Comparison of ENCODE assay signal across 8 cellular contexts in the genomic region with DNA sequence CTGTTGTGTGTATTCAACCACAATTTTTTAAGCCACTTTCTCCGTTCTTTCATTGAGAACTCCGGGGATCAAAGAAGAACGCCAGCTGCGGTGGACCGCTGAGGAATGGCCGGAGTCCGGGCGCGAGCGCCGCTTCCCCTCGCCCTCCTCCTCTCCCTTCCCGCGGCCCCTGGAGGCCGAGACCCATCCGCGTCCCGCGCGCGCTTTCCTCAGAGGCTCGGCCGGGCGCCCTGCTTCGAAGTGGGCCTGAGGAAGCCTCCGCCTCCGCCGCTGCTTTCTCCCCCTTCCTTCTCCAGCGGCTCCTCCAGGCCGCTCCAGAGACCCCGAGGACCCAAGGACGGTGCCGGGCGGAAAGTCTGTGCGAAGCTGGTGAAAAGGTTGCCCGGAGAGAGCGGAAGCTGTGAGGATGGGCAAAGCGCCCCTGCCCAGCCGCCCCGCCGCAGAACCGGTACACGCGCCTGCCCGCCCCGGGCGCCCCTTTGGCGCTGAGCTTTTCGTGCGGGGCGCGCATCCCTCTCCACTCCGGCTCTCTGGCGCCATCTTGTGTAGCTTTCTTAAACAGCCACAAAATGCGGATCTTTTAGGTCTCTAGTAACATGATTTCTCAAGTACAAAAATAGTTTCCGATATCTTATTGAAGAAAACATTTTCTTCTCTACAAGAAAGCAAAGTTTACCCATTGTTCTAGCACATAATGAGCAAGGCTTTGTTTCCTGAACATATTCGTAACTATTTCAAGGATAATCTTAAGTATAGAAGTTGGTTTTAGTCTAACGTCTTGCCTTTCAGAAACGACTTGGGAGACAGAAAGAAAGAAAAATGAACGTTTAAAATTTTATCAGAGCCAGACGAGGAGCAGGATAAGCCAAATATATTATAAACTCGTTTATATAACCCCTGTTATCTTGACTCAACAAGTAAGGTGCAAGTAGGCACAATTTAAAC. TPM values are rescaled to one million over a fixed set of nuclear protein-coding genes. Genes with fewer than 3 reads are reported as not detected.
A peak's percentile ranks its signal among the peaks of the same experiment; 100 is the strongest.
DNase-seq lines count a peak whose midpoint lies in the region; ATAC-seq and TF ChIP-seq lines count a peak whose summit lies in the region.

No MANE protein-coding gene starts in this region.

- peaks cover 7% of the 10 kb centered on the region for H3K27me3 Mint-ChIP-seq in activated T-helper 17 cell treated with anti-CD3 and anti-CD28 coated beads, Interleukin-2, amount 50 U/mL, for 72 hours
- no peaks in the 10 kb centered on the region for H3K27me3 Mint-ChIP-seq in nephron (ENCODE audit: low read depth)

- peak overlapping the region; percentile 64 for H3K4me3 Mint-ChIP-seq in activated T-helper 17 cell treated with anti-CD3 and anti-CD28 coated beads, Interleukin-2, amount 50 U/mL, for 72 hours
- peak overlapping the region; percentile 85 to 87 (median 87) for H3K4me3 Mint-ChIP-seq in nephron

- DNase-seq in COR-L47 (lab: John Stamatoyannopoulos, UW) = peak; percentile 76
- DNase-seq in Jurkat, Clone E6-1 (ENCODE audit: low read depth, low spot score) = peak; percentile 40
- peak; percentile 46 for DNase-seq in RKO (ENCODE audit: low spot score)
- DNase-seq in fibroblast of the aortic adventitia (ENCODE audit: low read depth) = peak; percentile 77
- peak; percentile 56 for DNase-seq in stimulated activated naive CD4-positive, alpha-beta T cell treated with Interleukin-2 at 50 U/mL for 16 hours (lab: John Stamatoyannopoulos, UW)

- H3K36me3 Mint-ChIP-seq in activated T-helper 17 cell treated with anti-CD3 and anti-CD28 coated beads, Interleukin-2, amount 50 U/mL, for 72 hours (ENCODE audit: low read depth) = no peaks in the 10 kb centered on the region
- peaks cover 2% of the 10 kb centered on the region for H3K36me3 Mint-ChIP-seq in nephron (ENCODE audit: low read depth)

- H3K4me3 ChIP-seq in Jurkat, Clone E6-1 (ENCODE audit: low read length) = peak overlapping the region; percentile 21
- peak overlapping the region; percentile 68 for H3K4me3 ChIP-seq in fibroblast of the aortic adventitia (ENCODE audit: low read depth, low read length)

- H3K27ac Mint-ChIP-seq in activated T-helper 17 cell treated with anti-CD3 and anti-CD28 coated beads, Interleukin-2, amount 50 U/mL, for 72 hours = peak overlapping the region; percentile 10
- H3K27ac Mint-ChIP-seq in nephron = peak overlapping the region; percentile 93 to 97 (median 94)

- ATAC-seq in GM21390 (IDR thresholded peaks at IDR 0.05; ENCODE audit: unreplicated experiment) = peak; percentile 90
- ATAC-seq in activated T-helper 17 cell treated with anti-CD3 and anti-CD28 coated beads, Interleukin-2, amount 50 U/mL, for 72 hours (replicated peaks) = peak; percentile 79

- no peaks in the 10 kb centered on the region for H3K9me3 Mint-ChIP-seq in activated T-helper 17 cell treated with anti-CD3 and anti-CD28 coated beads, Interleukin-2, amount 50 U/mL, for 72 hours
- H3K9me3 Mint-ChIP-seq in nephron = peaks cover 2% of the 10 kb centered on the region

- peak; percentile 88 for TF ChIP-seq CTCF in fibroblast of the aortic adventitia (IDR thresholded peaks at IDR 0.05; ENCODE audit: insufficient read depth, low read length)
- peak; percentile 93 to 95 (median 93) for TF ChIP-seq CTCF in nephron (IDR thresholded peaks at IDR 0.05; ENCODE audit: unreplicated experiment in 3 of 3)

- H3K4me1 Mint-ChIP-seq in activated T-helper 17 cell treated with anti-CD3 and anti-CD28 coated beads, Interleukin-2, amount 50 U/mL, for 72 hours = peaks cover 3% of the 10 kb centered on the region
- H3K4me1 Mint-ChIP-seq in nephron = peaks cover 23% of the 10 kb centered on the region

RNA-seq across cellular contexts. Expression of gene FAM174B, which starts 59.2 kb away (rescaled TPM):
- polyA plus RNA-seq in Jurkat, Clone E6-1 (2012; ENCODE audit: insufficient read depth, insufficient read length) = 19.8 TPM
- 1 to 10 TPM; 5.7 to 7.0 TPM for total RNA-seq in activated T-helper 17 cell treated with anti-CD3 and anti-CD28 coated beads, Interleukin-2, amount 50 U/mL, for 72 hours
- total RNA-seq in fibroblast of the aortic adventitia (ENCODE audit: low replicate concordance) = 2.2 and 5.5 TPM in 2 replicates

Comparison
In these comparisons a context has a peak if more than half of its experiments do, and no peak if none do; other contexts are left out.
1. Peak in every context shown above with its lines: DNase-seq, ATAC-seq and H3K4me3 ChIP-seq.